In the genomic region with DNA sequence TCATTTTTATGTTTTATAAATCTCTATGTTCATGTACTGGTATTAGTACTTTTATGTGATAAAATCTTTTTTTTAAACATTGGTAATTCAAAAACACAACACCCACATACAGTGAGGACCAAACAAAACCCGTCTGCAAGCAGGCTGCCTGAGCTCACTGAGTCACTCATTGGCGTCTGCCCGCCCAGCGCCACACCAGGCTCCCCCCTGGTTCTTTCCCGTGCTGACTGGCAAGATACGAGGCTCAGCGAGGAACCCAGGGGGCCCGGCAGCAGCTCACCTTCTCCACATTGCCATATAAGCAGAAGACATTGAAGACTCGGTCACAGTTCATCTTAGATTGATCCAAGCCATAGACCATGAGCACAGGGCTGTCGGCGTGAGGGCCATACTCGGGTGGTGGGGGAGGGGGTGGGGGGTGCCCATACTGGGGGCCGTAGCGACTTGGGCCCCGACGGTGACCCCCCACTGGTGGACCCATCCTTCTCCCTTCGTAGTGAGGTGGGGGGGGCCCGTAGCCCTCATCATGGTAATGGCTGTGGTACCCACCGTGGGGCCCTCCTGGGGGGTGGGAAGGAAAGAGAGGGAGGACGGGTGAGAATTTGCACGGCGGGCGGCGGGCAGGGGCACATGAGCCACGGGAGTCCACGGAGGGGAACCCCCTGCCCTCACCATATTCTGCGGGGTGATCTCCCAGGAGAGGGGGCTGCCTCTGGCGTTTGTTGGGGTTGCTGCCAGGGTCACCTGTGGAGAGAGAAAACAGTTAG, we compare ENCODE assay signal across 1 cellular context.
A peak's percentile ranks its signal among the peaks of the same experiment; 100 is the strongest.
TF ChIP-seq lines count a peak whose summit lies in the region.

No MANE protein-coding gene starts in this region.

TF ChIP-seq in HEK293, 187 proteins besides CTCF, POLR2A, EP300 and RAD21:
- TF ChIP-seq GLI4 (tag by site-specific recombination; IDR thresholded peaks at IDR 0.05) (no peak), ZNF791 (tag by site-specific recombination; IDR thresholded peaks at IDR 0.05) (no peak), ZNF133 (tag by site-specific recombination; IDR thresholded peaks at IDR 0.05) (no peak), RBAK (tag by site-specific recombination; IDR thresholded peaks at IDR 0.05) (no peak), ZNF558 (tag by site-specific recombination; IDR thresholded peaks at IDR 0.05) (no peak), ZNF2 (tag by site-specific recombination; IDR thresholded peaks at IDR 0.05) (no peak), ZBTB8A (tag by site-specific recombination; IDR thresholded peaks at IDR 0.05) (no peak), ZNF184 (tag by site-specific recombination; IDR thresholded peaks at IDR 0.05) (no peak), MYNN (tag by site-specific recombination; IDR thresholded peaks at IDR 0.05; ENCODE audit: borderline replicate concordance) (no peak), ZNF366 (tag by site-specific recombination; conservative IDR thresholded peaks at IDR 0.05) (no peak), WT1 (tag by site-specific recombination; IDR thresholded peaks at IDR 0.05) (no peak), ZBTB7A (tag by site-specific recombination; IDR thresholded peaks at IDR 0.05; ENCODE audit: low read depth) (no peak), ZNF214 (tag by site-specific recombination; IDR thresholded peaks at IDR 0.05; ENCODE audit: borderline replicate concordance) (no peak), KLF10 (tag by site-specific recombination; IDR thresholded peaks at IDR 0.05) (no peak), GLIS1 (tag by site-specific recombination; IDR thresholded peaks at IDR 0.05) (peak; percentile 44; the same call in 1 of the 2 replicates), GLIS2 (tag by site-specific recombination; IDR thresholded peaks at IDR 0.05) (peak; percentile 84), ZNF660 (tag by site-specific recombination; IDR thresholded peaks at IDR 0.05) (no peak), KLF9 (tag by site-specific recombination; IDR thresholded peaks at IDR 0.05; ENCODE audit: low read depth) (no peak), EGR2 (tag by site-specific recombination; IDR thresholded peaks at IDR 0.05; ENCODE audit: low read depth) (no peak), BCL11A (tag by site-specific recombination; IDR thresholded peaks at IDR 0.05; ENCODE audit: low read depth) (no peak)
- TF ChIP-seq, protein P1, sequence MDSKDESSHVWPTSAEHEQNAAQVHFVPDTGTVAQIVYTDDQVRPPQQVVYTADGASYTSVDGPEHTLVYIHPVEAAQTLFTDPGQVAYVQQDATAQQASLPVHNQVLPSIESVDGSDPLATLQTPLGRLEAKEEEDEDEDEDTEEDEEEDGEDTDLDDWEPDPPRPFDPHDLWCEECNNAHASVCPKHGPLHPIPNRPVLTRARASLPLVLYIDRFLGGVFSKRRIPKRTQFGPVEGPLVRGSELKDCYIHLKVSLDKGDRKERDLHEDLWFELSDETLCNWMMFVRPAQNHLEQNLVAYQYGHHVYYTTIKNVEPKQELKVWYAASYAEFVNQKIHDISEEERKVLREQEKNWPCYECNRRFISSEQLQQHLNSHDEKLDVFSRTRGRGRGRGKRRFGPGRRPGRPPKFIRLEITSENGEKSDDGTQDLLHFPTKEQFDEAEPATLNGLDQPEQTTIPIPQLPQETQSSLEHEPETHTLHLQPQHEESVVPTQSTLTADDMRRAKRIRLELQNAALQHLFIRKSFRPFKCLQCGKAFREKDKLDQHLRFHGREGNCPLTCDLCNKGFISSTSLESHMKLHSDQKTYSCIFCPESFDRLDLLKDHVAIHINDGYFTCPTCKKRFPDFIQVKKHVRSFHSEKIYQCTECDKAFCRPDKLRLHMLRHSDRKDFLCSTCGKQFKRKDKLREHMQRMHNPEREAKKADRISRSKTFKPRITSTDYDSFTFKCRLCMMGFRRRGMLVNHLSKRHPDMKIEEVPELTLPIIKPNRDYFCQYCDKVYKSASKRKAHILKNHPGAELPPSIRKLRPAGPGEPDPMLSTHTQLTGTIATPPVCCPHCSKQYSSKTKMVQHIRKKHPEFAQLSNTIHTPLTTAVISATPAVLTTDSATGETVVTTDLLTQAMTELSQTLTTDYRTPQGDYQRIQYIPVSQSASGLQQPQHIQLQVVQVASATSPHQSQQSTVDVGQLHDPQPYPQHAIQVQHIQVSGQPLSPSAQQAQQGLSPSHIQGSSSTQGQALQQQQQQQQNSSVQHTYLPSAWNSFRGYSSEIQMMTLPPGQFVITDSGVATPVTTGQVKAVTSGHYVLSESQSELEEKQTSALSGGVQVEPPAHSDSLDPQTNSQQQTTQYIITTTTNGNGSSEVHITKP (tag by site-specific recombination; IDR thresholded peaks at IDR 0.05) = no peak
- TF ChIP-seq, protein P2, sequence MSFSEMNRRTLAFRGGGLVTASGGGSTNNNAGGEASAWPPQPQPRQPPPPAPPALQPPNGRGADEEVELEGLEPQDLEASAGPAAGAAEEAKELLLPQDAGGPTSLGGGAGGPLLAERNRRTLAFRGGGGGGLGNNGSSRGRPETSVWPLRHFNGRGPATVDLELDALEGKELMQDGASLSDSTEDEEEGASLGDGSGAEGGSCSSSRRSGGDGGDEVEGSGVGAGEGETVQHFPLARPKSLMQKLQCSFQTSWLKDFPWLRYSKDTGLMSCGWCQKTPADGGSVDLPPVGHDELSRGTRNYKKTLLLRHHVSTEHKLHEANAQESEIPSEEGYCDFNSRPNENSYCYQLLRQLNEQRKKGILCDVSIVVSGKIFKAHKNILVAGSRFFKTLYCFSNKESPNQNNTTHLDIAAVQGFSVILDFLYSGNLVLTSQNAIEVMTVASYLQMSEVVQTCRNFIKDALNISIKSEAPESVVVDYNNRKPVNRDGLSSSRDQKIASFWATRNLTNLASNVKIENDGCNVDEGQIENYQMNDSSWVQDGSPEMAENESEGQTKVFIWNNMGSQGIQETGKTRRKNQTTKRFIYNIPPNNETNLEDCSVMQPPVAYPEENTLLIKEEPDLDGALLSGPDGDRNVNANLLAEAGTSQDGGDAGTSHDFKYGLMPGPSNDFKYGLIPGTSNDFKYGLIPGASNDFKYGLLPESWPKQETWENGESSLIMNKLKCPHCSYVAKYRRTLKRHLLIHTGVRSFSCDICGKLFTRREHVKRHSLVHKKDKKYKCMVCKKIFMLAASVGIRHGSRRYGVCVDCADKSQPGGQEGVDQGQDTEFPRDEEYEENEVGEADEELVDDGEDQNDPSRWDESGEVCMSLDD (tag by site-specific recombination; IDR thresholded peaks at IDR 0.05) = 0 out of 2 replicates have a peak, but pooled peaks have one; percentile 34
- TF ChIP-seq, protein P3, sequence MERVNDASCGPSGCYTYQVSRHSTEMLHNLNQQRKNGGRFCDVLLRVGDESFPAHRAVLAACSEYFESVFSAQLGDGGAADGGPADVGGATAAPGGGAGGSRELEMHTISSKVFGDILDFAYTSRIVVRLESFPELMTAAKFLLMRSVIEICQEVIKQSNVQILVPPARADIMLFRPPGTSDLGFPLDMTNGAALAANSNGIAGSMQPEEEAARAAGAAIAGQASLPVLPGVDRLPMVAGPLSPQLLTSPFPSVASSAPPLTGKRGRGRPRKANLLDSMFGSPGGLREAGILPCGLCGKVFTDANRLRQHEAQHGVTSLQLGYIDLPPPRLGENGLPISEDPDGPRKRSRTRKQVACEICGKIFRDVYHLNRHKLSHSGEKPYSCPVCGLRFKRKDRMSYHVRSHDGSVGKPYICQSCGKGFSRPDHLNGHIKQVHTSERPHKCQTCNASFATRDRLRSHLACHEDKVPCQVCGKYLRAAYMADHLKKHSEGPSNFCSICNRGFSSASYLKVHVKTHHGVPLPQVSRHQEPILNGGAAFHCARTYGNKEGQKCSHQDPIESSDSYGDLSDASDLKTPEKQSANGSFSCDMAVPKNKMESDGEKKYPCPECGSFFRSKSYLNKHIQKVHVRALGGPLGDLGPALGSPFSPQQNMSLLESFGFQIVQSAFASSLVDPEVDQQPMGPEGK (tag by site-specific recombination; IDR thresholded peaks at IDR 0.05) = peak; percentile 58; the same call in 1 of the 2 replicates
- TF ChIP-seq, protein P4, sequence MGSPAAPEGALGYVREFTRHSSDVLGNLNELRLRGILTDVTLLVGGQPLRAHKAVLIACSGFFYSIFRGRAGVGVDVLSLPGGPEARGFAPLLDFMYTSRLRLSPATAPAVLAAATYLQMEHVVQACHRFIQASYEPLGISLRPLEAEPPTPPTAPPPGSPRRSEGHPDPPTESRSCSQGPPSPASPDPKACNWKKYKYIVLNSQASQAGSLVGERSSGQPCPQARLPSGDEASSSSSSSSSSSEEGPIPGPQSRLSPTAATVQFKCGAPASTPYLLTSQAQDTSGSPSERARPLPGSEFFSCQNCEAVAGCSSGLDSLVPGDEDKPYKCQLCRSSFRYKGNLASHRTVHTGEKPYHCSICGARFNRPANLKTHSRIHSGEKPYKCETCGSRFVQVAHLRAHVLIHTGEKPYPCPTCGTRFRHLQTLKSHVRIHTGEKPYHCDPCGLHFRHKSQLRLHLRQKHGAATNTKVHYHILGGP (tag by site-specific recombination; IDR thresholded peaks at IDR 0.05) = no peak
- TF ChIP-seq, protein P5, sequence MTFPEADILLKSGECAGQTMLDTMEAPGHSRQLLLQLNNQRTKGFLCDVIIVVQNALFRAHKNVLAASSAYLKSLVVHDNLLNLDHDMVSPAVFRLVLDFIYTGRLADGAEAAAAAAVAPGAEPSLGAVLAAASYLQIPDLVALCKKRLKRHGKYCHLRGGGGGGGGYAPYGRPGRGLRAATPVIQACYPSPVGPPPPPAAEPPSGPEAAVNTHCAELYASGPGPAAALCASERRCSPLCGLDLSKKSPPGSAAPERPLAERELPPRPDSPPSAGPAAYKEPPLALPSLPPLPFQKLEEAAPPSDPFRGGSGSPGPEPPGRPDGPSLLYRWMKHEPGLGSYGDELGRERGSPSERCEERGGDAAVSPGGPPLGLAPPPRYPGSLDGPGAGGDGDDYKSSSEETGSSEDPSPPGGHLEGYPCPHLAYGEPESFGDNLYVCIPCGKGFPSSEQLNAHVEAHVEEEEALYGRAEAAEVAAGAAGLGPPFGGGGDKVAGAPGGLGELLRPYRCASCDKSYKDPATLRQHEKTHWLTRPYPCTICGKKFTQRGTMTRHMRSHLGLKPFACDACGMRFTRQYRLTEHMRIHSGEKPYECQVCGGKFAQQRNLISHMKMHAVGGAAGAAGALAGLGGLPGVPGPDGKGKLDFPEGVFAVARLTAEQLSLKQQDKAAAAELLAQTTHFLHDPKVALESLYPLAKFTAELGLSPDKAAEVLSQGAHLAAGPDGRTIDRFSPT (tag by site-specific recombination; IDR thresholded peaks at IDR 0.05) = peak; percentile 33; the same call in 1 of the 2 replicates
- TF ChIP-seq, protein P6, sequence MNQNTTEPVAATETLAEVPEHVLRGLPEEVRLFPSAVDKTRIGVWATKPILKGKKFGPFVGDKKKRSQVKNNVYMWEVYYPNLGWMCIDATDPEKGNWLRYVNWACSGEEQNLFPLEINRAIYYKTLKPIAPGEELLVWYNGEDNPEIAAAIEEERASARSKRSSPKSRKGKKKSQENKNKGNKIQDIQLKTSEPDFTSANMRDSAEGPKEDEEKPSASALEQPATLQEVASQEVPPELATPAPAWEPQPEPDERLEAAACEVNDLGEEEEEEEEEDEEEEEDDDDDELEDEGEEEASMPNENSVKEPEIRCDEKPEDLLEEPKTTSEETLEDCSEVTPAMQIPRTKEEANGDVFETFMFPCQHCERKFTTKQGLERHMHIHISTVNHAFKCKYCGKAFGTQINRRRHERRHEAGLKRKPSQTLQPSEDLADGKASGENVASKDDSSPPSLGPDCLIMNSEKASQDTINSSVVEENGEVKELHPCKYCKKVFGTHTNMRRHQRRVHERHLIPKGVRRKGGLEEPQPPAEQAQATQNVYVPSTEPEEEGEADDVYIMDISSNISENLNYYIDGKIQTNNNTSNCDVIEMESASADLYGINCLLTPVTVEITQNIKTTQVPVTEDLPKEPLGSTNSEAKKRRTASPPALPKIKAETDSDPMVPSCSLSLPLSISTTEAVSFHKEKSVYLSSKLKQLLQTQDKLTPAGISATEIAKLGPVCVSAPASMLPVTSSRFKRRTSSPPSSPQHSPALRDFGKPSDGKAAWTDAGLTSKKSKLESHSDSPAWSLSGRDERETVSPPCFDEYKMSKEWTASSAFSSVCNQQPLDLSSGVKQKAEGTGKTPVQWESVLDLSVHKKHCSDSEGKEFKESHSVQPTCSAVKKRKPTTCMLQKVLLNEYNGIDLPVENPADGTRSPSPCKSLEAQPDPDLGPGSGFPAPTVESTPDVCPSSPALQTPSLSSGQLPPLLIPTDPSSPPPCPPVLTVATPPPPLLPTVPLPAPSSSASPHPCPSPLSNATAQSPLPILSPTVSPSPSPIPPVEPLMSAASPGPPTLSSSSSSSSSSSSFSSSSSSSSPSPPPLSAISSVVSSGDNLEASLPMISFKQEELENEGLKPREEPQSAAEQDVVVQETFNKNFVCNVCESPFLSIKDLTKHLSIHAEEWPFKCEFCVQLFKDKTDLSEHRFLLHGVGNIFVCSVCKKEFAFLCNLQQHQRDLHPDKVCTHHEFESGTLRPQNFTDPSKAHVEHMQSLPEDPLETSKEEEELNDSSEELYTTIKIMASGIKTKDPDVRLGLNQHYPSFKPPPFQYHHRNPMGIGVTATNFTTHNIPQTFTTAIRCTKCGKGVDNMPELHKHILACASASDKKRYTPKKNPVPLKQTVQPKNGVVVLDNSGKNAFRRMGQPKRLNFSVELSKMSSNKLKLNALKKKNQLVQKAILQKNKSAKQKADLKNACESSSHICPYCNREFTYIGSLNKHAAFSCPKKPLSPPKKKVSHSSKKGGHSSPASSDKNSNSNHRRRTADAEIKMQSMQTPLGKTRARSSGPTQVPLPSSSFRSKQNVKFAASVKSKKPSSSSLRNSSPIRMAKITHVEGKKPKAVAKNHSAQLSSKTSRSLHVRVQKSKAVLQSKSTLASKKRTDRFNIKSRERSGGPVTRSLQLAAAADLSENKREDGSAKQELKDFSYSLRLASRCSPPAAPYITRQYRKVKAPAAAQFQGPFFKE (tag by site-specific recombination; IDR thresholded peaks at IDR 0.05; ENCODE audit: borderline replicate concordance) = no peak
- TF ChIP-seq, protein P7, sequence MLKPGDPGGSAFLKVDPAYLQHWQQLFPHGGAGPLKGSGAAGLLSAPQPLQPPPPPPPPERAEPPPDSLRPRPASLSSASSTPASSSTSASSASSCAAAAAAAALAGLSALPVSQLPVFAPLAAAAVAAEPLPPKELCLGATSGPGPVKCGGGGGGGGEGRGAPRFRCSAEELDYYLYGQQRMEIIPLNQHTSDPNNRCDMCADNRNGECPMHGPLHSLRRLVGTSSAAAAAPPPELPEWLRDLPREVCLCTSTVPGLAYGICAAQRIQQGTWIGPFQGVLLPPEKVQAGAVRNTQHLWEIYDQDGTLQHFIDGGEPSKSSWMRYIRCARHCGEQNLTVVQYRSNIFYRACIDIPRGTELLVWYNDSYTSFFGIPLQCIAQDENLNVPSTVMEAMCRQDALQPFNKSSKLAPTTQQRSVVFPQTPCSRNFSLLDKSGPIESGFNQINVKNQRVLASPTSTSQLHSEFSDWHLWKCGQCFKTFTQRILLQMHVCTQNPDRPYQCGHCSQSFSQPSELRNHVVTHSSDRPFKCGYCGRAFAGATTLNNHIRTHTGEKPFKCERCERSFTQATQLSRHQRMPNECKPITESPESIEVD (tag by site-specific recombination; IDR thresholded peaks at IDR 0.05) = no peak
